Comparison of ENCODE assay signal across 21 cellular contexts in the genomic region with DNA sequence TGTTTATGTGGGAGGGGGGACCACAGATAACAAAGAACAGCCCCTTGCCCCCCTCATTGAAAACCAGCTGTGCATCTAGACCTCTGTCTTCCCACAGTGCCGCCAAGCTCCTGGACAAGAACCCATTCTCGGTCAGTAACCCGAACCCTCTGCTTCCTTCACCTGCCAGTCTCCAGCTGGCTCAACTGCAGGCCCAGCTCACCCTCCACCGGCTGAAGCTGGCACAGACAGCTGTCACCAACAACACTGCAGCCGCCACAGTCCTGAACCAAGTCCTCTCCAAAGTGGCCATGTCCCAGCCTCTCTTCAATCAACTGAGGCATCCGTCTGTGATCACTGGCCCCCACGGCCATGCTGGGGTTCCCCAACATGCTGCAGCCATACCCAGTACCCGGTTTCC.
A peak's percentile ranks its signal among the peaks of the same experiment; 100 is the strongest.
DNase-seq lines count a peak whose midpoint lies in the region; ATAC-seq lines count a peak whose summit lies in the region.
"Had no signal": no experiment of that assay in that cellular context is flagged by ENCODE, and none has a peak within 500 bp of the region (broad histone marks: within the 10 kb centered on the region; RNA-seq: fewer than 3 reads in every experiment).

No MANE protein-coding gene starts in this region.

- H3K4me3 ChIP-seq in right cardiac atrium (ENCODE audit: low read length) = no peak overlapping the region
- H3K4me3 ChIP-seq: esophagus muscularis mucosa, gastroesophageal sphincter, GM23338, right lobe of liver, transverse colon had no signal

- peaks cover 21% of the 10 kb centered on the region for H3K4me1 ChIP-seq in right cardiac atrium (ENCODE audit: control insufficient read depth, insufficient read depth, low read length)
- H3K4me1 ChIP-seq: right lobe of liver had no signal

- no peaks in the 10 kb centered on the region for H3K9me3 ChIP-seq in right cardiac atrium (ENCODE audit: control insufficient read depth, low read length)
- H3K9me3 ChIP-seq: Caco-2, esophagus muscularis mucosa, gastroesophageal sphincter, right lobe of liver, transverse colon had no signal

- H3K27ac ChIP-seq in right cardiac atrium (ENCODE audit: low read length) = peak overlapping the region; percentile 45
- H3K27ac ChIP-seq: esophagus muscularis mucosa, gastroesophageal sphincter, right lobe of liver, transverse colon had no signal

- WGBS in right cardiac atrium = 77% methylated on average over 8 of the region's 8 CpGs

- ATAC-seq in Right ventricle myocardium inferior = peak; percentile 71
- ATAC-seq in right cardiac atrium = peak; percentile 54 to 75
- no peak for ATAC-seq in GM21515 (IDR thresholded peaks at IDR 0.05; ENCODE audit: unreplicated experiment)
- no peak for ATAC-seq in HG03469 (IDR thresholded peaks at IDR 0.05; ENCODE audit: unreplicated experiment)
- ATAC-seq: gastroesophageal sphincter, GM23338, right lobe of liver, WTC11 had no signal

- DNase-seq in Right ventricle myocardium inferior (ENCODE audit: missing footprints) (no peak), cardiac septum (ENCODE audit: low spot score) (no peak), NCI-H510A treated with DMSO at 0.1 percent for 48 hours (lab: John Stamatoyannopoulos, UW) (peak; percentile 80), right cardiac atrium (peak in 2 of 3 donors; percentile 66 to 78), mucosa of gallbladder (ENCODE audit: low spot score) (no peak), NCI-H1930 (lab: John Stamatoyannopoulos, UW) (no peak)
- DNase-seq: activated CD8-positive, alpha-beta memory T cell treated with anti-CD3 and anti-CD28 coated beads, Interleukin-2, amount 50 U/mL, for 48 hours; activated effector memory CD4-positive, alpha-beta T cell treated with Interleukin-2 at 50 U/mL for 16 hours; Caco-2; islet precursor cell; NCI-H1417 treated with DMSO at 0.1 percent for 48 hours; NCI-H446 treated with DMSO at 0.1 percent for 48 hours; right lobe of liver; stimulated activated CD8-positive, alpha-beta memory T cell treated with anti-CD3 and anti-CD28 coated beads, Interleukin-4, amount 100 ng/mL, for 48 hours; transverse colon had no signal

- H3K27me3 ChIP-seq in right cardiac atrium (ENCODE audit: control insufficient read depth, insufficient read depth) = no peaks in the 10 kb centered on the region
- H3K27me3 ChIP-seq: esophagus muscularis mucosa, gastroesophageal sphincter, right lobe of liver, transverse colon had no signal

- intact Hi-C loops in Right ventricle myocardium inferior (cut with DNase I) (loop anchor here (10.0 kb wide), 1 partner anchor 1584 kb away; no protein-coding TSS in a partner anchor), cardiac septum (cut with DNase I) (loop anchor here (5.0 kb wide), 1 partner anchor 33 kb away; no protein-coding TSS in a partner anchor), right cardiac atrium (cut with DNase I) (no loop called here)

Comparison
In these comparisons a context has a peak if more than half of its experiments do, and no peak if none do; other contexts are left out.
1. DNase-seq: peak in NCI-H510A treated with DMSO at 0.1 percent for 48 hours (single experiment) and right cardiac atrium (2 of 3); none in Right ventricle myocardium inferior (single experiment), cardiac septum (single experiment), mucosa of gallbladder (single experiment) and NCI-H1930 (0 of 2).
2. intact Hi-C loops: an anchor here in Right ventricle myocardium inferior (10.0 kb wide) and cardiac septum (5.0 kb wide); none called in right cardiac atrium.
3. ATAC-seq: peak in Right ventricle myocardium inferior (single experiment) and right cardiac atrium (2 of 2); none in GM21515 (single experiment) and HG03469 (single experiment).